20 cellular contexts compared by ENCODE assay signal in genomic region chr18:998976-999375, GRCh38.
"Had no signal": no experiment of that assay in that cellular context is flagged by ENCODE, and none has a peak within 500 bp of the region (broad histone marks: within the 10 kb centered on the region; RNA-seq: fewer than 3 reads in every experiment).

No MANE protein-coding gene starts in this region.

- DNase-seq: activated naive CD4-positive, alpha-beta T cell; activated T-cell treated with anti-CD3 and anti-CD28 coated beads, Interleukin-2, amount 50 U/mL, for 1 hour; effector memory CD4-positive, alpha-beta T cell; head of caudate nucleus; hypothalamus; left cardiac atrium; nucleus accumbens; posterior cingulate gyrus; small intestine; stimulated activated CD4-positive, alpha-beta T cell treated with anti-CD3 and anti-CD28 coated beads, Interleukin-2, amount 100 ng/mL, for 24 hours; stimulated activated naive CD8-positive, alpha-beta T cell treated with anti-CD3 and anti-CD28 coated beads, Interleukin-15, amount 100 ng/mL, for 72 hours; T-helper 9 cell had no signal

- H3K36me3 ChIP-seq: tibial nerve, vagina had no signal

- H3K4me1 Mint-ChIP-seq: activated T-helper 17 cell treated with anti-CD3 and anti-CD28 coated beads, Interleukin-2, amount 50 U/mL, for 72 hours; central memory CD8-positive, alpha-beta T cell; stimulated activated effector memory CD8-positive, alpha-beta T cell treated with anti-CD3 and anti-CD28 coated beads, Interleukin-12 subunit alpha, Interleukin-12 subunit beta, amount 100 ng/mL, for 72 hours; stimulated activated naive CD8-positive, alpha-beta T cell treated with anti-CD3 and anti-CD28 coated beads, Interleukin-15, amount 100 ng/mL, for 72 hours had no signal

- H3K4me3 ChIP-seq: tibial nerve, vagina had no signal

- ATAC-seq: activated T-helper 17 cell treated with anti-CD3 and anti-CD28 coated beads, Interleukin-2, amount 50 U/mL, for 72 hours; left cardiac atrium; sciatic nerve; stimulated activated effector memory CD8-positive, alpha-beta T cell treated with anti-CD3 and anti-CD28 coated beads, Interleukin-12 subunit alpha, Interleukin-12 subunit beta, amount 100 ng/mL, for 72 hours; stimulated activated naive CD8-positive, alpha-beta T cell treated with anti-CD3 and anti-CD28 coated beads, Interleukin-15, amount 100 ng/mL, for 72 hours had no signal

- H3K27ac Mint-ChIP-seq: activated naive CD8-positive, alpha-beta T cell; activated T-helper 17 cell treated with anti-CD3 and anti-CD28 coated beads, Interleukin-2, amount 50 U/mL, for 72 hours; stimulated activated effector memory CD8-positive, alpha-beta T cell treated with anti-CD3 and anti-CD28 coated beads, Interleukin-12 subunit alpha, Interleukin-12 subunit beta, amount 100 ng/mL, for 72 hours; stimulated activated naive CD8-positive, alpha-beta T cell treated with anti-CD3 and anti-CD28 coated beads, Interleukin-15, amount 100 ng/mL, for 72 hours had no signal

- H3K4me3 Mint-ChIP-seq: activated naive CD8-positive, alpha-beta T cell; activated T-helper 17 cell treated with anti-CD3 and anti-CD28 coated beads, Interleukin-2, amount 50 U/mL, for 72 hours; central memory CD8-positive, alpha-beta T cell; nephron; stimulated activated effector memory CD8-positive, alpha-beta T cell treated with anti-CD3 and anti-CD28 coated beads, Interleukin-12 subunit alpha, Interleukin-12 subunit beta, amount 100 ng/mL, for 72 hours; stimulated activated naive CD8-positive, alpha-beta T cell treated with anti-CD3 and anti-CD28 coated beads, Interleukin-15, amount 100 ng/mL, for 72 hours had no signal

- H3K36me3 Mint-ChIP-seq: activated naive CD8-positive, alpha-beta T cell; stimulated activated effector memory CD8-positive, alpha-beta T cell treated with anti-CD3 and anti-CD28 coated beads, Interleukin-12 subunit alpha, Interleukin-12 subunit beta, amount 100 ng/mL, for 72 hours had no signal

- H3K4me1 ChIP-seq: tibial nerve, vagina had no signal

- H3K27me3 Mint-ChIP-seq: stimulated activated naive CD8-positive, alpha-beta T cell treated with anti-CD3 and anti-CD28 coated beads, Interleukin-15, amount 100 ng/mL, for 72 hours had no signal

- H3K27me3 ChIP-seq: tibial nerve, vagina had no signal

- H3K27ac ChIP-seq: tibial nerve, vagina had no signal

- H3K9me3 ChIP-seq: tibial nerve, vagina had no signal
